ENCODE assay signal across 1 cellular context in genomic region chr22:22870577-22871398, GRCh38.
TF ChIP-seq lines count a peak whose summit lies in the region.

No MANE protein-coding gene starts in this region.

TF ChIP-seq in GM23338, 12 proteins besides CTCF, POLR2A, EP300 and RAD21 (continued from another document):
- TF ChIP-seq REST (IDR thresholded peaks at IDR 0.05; ENCODE audit: unreplicated experiment) (no peak), STAT1 (IDR thresholded peaks at IDR 0.05; ENCODE audit: unreplicated experiment) (no peak), EZH2phosphoT487 (IDR thresholded peaks at IDR 0.05; ENCODE audit: unreplicated experiment) (no peak), EZH2 (IDR thresholded peaks at IDR 0.05; ENCODE audit: low read depth, unreplicated experiment) (no peak), ETS1 (IDR thresholded peaks at IDR 0.05) (no peak), POLR2AphosphoS5 (IDR thresholded peaks at IDR 0.05; ENCODE audit: low read depth) (no peak), CREB1 (CRISPR knock-in tag; IDR thresholded peaks at IDR 0.05; ENCODE audit: low read depth) (no peak), NANOG (IDR thresholded peaks at IDR 0.05; ENCODE audit: borderline replicate concordance) (no peak), ZNF331 (CRISPR knock-in tag; IDR thresholded peaks at IDR 0.05; ENCODE audit: low read depth) (no peak)
